9 cellular contexts compared by ENCODE assay signal in the genomic region with DNA sequence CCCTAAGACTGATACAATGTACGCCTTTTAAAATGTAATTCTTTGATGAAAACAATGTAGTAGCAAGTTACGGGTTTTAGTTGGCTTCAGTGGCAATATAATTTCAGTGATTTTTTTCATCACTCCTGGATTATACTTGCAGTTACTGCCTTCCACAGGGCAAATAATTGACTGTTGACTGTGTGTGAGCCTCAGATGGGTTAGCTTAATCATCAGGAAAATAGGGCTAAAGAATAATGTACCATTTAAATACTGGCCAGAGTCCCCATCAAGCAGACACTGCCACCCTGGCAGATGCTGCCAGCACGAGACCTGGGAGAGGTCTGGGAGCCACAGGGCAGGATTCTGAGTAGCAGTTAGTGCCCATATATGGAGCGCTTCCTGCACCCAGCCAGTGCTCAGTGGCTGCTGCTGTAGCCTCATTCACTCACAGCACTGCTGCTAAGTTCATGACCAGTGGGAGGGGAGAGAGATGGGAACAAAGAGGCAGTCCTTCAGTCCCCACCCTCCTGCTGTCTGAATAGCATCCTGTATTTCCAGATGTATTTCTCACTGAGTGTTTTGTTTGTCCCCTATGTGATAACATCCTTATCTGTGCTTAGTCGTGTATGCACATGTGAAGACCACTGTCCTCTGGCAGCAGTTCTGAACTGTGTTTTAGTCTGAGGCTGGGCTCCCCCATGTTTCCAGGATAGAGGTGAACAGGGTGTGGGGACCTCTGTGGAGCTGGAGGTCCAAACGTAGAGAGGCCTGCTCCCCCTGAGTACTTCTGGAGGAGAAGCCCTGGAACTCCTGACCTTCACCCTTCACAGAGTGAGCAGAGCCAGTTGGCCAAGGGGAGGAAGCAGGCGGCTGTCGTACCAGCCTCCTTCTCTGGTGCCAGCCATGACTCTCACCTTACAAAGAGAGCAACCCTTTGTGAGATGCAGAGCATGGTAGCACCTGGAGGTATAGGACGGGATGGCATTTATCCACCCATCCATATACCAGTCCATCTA.
DNase-seq lines count a peak whose midpoint lies in the region; ATAC-seq, FAIRE-seq and TF ChIP-seq lines count a peak whose summit lies in the region.
"Had no signal": no experiment of that assay in that cellular context is flagged by ENCODE, and none has a peak within 500 bp of the region (broad histone marks: within the 10 kb centered on the region; RNA-seq: fewer than 3 reads in every experiment).

No MANE protein-coding gene starts in this region.

- H2AFZ ChIP-seq in GM12878 (ENCODE audit: control insufficient read depth, low read depth, low read length) = no peak overlapping the region

- H3K27ac ChIP-seq in GM12878 (ENCODE audit: control insufficient read depth, insufficient read depth) = no peak overlapping the region

- FAIRE-seq in GM12878 (lab: Jason Lieb, UNC) (no peak), GM12892 (lab: Jason Lieb, UNC) (no peak)
- FAIRE-seq: colon had no signal

- CTCF ChIA-PET in GM12878 (lab: Yijun Ruan, JAX) = interaction anchor here (0.8 to 5.0 kb wide), 4 partner anchors 15 to 205 kb away, joined by 4 to 115 read pairs (median 12); a partner anchor contains a TSS

- ATAC-seq in GM12878 = peak; percentile 57
- no peak for ATAC-seq in GM21723 (IDR thresholded peaks at IDR 0.05; ENCODE audit: unreplicated experiment)
- no peak for ATAC-seq in HG03039 (IDR thresholded peaks at IDR 0.05; ENCODE audit: unreplicated experiment)

- no peak overlapping the region for H3K4me3 ChIP-seq in GM12878

- DNase-seq in EL = peak; percentile 85
- DNase-seq in NCI-H2196 (lab: John Stamatoyannopoulos, UW; ENCODE audit: unreplicated experiment) = peak; percentile 40
- no peak for DNase-seq in GM12878 (ENCODE audit: low read depth, low spot score)
- peak; percentile 10 for DNase-seq in mucosa of gallbladder (ENCODE audit: low spot score)
- DNase-seq in GM12892 (ENCODE audit: insufficient read length) = no peak
- DNase-seq in NCI-H510A treated with DMSO at 0.1 percent for 48 hours (lab: John Stamatoyannopoulos, UW) = no peak

- no peak for TF ChIP-seq POLR2A in GM12878 (IDR thresholded peaks at IDR 0.05; ENCODE audit: low read depth, low read length)
- no peak for TF ChIP-seq POLR2A in GM12892 (IDR thresholded peaks at IDR 0.05; ENCODE audit: low read depth, low read length)

- no peaks in the 10 kb centered on the region; the same call in 2 of the 3 replicates for H3K9me3 ChIP-seq in GM12878 (replicated peaks; ENCODE audit: control insufficient read depth, insufficient read depth, low read length)

- H3K9ac ChIP-seq in GM12878 (ENCODE audit: control insufficient read depth, insufficient read depth, low read length) = no peak overlapping the region

- peaks cover 0 to 1% of the 10 kb centered on the region in 2 experiments; a peak in 2 of 4 replicates for H3K36me3 ChIP-seq in GM12878 (ENCODE audit: control insufficient read depth in 2 of 2, insufficient read depth in 2 of 2, low read length in 1 of 2)

- WGBS in GM12878 (ENCODE audit: insufficient coverage, insufficient replicate concordance, low lambda C conversion rate, missing lambda C conversion rate) = 40% methylated on average over 9 of the region's 9 CpGs

- 0 out of 2 replicates have a peak, but pooled peaks cover 4% of the 10 kb centered on the region for H3K4me1 ChIP-seq in GM12878 (ENCODE audit: control insufficient read depth, insufficient read depth, low read length)

- no peaks in the 10 kb centered on the region for H3K79me2 ChIP-seq in GM12878 (ENCODE audit: control insufficient read depth, insufficient read depth, low read length)

- POLR2A ChIA-PET in GM12878 (lab: Charles Lee) = no interaction called here

- RAD21 ChIA-PET in GM12878 (lab: Charles Lee; ENCODE audit: unreplicated experiment) = interaction anchor here (3.1 kb wide), 1 partner anchor 14 kb away, joined by 18 read pairs; no protein-coding TSS in a partner anchor

- BruUV-seq in GM12878 (replicated peaks; lab: Mats Ljungman, UMichigan) = no TSS peak

- no peak for TF ChIP-seq EP300 in GM12878 (IDR thresholded peaks at IDR 0.05; ENCODE audit: borderline replicate concordance in 1 of 2, control insufficient read depth in 1 of 2, low read depth in 2 of 2, low read length in 2 of 2)

- intact Hi-C loops in GM12878 (cut with micrococcal nuclease; ENCODE audit: unreplicated experiment) = loop anchor here (5.0 kb wide), 3 partner anchors 57 to 277 kb away; no protein-coding TSS in a partner anchor

- no peak for TF ChIP-seq RAD21 in GM12878 (IDR thresholded peaks at IDR 0.05; ENCODE audit: insufficient read depth, low read depth, low read length)

- no peak for TF ChIP-seq CTCF in GM12878 (IDR thresholded peaks at IDR 0.05 in 2 of 3, conservative IDR thresholded peaks at IDR 0.05 in 1 of 3; ENCODE audit: control insufficient read depth in 2 of 3, extremely low read depth in 1 of 3, insufficient read depth in 1 of 3, low read depth in 3 of 3, low read length in 3 of 3)

- SMC1A ChIA-PET in GM12878 (lab: Charles Lee; ENCODE audit: uncharacterized antibody, unreplicated experiment) = interaction anchor here (1.0 to 2.1 kb wide), 2 partner anchors 13 to 15 kb away, joined by 3 to 6 read pairs; no protein-coding TSS in a partner anchor

- in situ Hi-C loops in GM12878 (cut with MboI) = no loop called here

- H3K4me2 ChIP-seq in GM12878 (ENCODE audit: control insufficient read depth, insufficient read depth) = no peak overlapping the region

- no peaks in the 10 kb centered on the region for H4K20me1 ChIP-seq in GM12878 (ENCODE audit: control insufficient read depth, insufficient read depth)

- 0 out of 4 replicates have a peak, but pooled peaks cover 0 to 2% of the 10 kb centered on the region in 2 experiments for H3K27me3 ChIP-seq in GM12878 (replicated peaks in 1 of 2; ENCODE audit: control insufficient read depth in 2 of 2, insufficient read depth in 2 of 2, low read length in 1 of 2)

TF ChIP-seq in GM12878, 131 proteins besides CTCF, POLR2A, EP300 and RAD21:
- TF ChIP-seq TCF7 (IDR thresholded peaks at IDR 0.05; ENCODE audit: borderline replicate concordance) = no peak
- TF ChIP-seq RBBP5 (conservative IDR thresholded peaks at IDR 0.05) = no peak
- TF ChIP-seq SRF (IDR thresholded peaks at IDR 0.05; ENCODE audit: low read depth in 2 of 2, low read length in 2 of 2) = peak; percentile 71 to 91
- TF ChIP-seq BHLHE40 (IDR thresholded peaks at IDR 0.05; ENCODE audit: borderline replicate concordance in 1 of 2, low read depth in 2 of 2, low read length in 1 of 2) = peak in 1 of 2 experiments; percentile 59; a peak in 1 of 4 replicates
- TF ChIP-seq EGR1 (IDR thresholded peaks at IDR 0.05; ENCODE audit: borderline replicate concordance in 1 of 2, low read depth in 2 of 2, low read length in 2 of 2) = no peak
- no peak for TF ChIP-seq GATAD2B (conservative IDR thresholded peaks at IDR 0.05; ENCODE audit: low read depth)
- TF ChIP-seq, protein P1, sequence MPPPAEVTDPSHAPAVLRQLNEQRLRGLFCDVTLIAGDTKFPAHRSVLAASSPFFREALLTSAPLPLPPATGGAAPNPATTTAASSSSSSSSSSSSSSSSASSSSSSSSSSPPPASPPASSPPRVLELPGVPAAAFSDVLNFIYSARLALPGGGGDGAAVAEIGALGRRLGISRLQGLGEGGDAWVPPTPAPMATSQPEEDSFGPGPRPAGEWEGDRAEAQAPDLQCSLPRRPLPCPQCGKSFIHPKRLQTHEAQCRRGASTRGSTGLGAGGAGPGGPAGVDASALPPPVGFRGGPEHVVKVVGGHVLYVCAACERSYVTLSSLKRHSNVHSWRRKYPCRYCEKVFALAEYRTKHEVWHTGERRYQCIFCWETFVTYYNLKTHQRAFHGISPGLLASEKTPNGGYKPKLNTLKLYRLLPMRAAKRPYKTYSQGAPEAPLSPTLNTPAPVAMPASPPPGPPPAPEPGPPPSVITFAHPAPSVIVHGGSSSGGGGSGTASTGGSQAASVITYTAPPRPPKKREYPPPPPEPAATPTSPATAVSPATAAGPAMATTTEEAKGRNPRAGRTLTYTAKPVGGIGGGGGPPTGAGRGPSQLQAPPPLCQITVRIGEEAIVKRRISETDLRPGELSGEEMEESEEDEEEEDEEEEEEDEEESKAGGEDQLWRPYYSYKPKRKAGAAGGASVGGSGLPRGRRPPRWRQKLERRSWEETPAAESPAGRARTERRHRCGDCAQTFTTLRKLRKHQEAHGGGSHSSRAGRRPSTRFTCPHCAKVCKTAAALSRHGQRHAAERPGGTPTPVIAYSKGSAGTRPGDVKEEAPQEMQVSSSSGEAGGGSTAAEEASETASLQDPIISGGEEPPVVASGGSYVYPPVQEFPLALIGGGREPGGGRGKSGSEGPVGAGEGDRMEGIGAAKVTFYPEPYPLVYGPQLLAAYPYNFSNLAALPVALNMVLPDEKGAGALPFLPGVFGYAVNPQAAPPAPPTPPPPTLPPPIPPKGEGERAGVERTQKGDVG (CRISPR knock-in tag; IDR thresholded peaks at IDR 0.05) = no peak
- TF ChIP-seq YBX1 (IDR thresholded peaks at IDR 0.05) = no peak
- no peak for TF ChIP-seq TCF3 (IDR thresholded peaks at IDR 0.05; ENCODE audit: borderline replicate concordance, insufficient read depth, low read depth, low read length)
- no peak for TF ChIP-seq BCL11A (IDR thresholded peaks at IDR 0.05; ENCODE audit: low read depth, low read length)
- no peak for TF ChIP-seq SMC3 (IDR thresholded peaks at IDR 0.05; ENCODE audit: borderline replicate concordance, low read length)
- TF ChIP-seq ZNF274 (IDR thresholded peaks at IDR 0.05; ENCODE audit: insufficient read depth, insufficient read length) = no peak
- TF ChIP-seq SPI1 (IDR thresholded peaks at IDR 0.05; ENCODE audit: borderline replicate concordance, insufficient read depth, low read depth, low read length) = no peak
- TF ChIP-seq HDGF (IDR thresholded peaks at IDR 0.05) = no peak
- TF ChIP-seq, protein P2, sequence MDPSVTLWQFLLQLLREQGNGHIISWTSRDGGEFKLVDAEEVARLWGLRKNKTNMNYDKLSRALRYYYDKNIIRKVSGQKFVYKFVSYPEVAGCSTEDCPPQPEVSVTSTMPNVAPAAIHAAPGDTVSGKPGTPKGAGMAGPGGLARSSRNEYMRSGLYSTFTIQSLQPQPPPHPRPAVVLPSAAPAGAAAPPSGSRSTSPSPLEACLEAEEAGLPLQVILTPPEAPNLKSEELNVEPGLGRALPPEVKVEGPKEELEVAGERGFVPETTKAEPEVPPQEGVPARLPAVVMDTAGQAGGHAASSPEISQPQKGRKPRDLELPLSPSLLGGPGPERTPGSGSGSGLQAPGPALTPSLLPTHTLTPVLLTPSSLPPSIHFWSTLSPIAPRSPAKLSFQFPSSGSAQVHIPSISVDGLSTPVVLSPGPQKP (IDR thresholded peaks at IDR 0.05; ENCODE audit: low read depth, low read length) = peak; percentile 19; the same call in 1 of the 2 replicates
- no peak for TF ChIP-seq GABPA (IDR thresholded peaks at IDR 0.05; ENCODE audit: low read depth)
TF ChIP-seq in GM12878: peak in this region for 3.

Comparison
In these comparisons a context has a peak if more than half of its experiments do, and no peak if none do; other contexts are left out.
1. DNase-seq: peak in EL (single experiment), NCI-H2196 (single experiment) and mucosa of gallbladder (single experiment); none in GM12878 (single experiment), GM12892 (single experiment) and NCI-H510A treated with DMSO at 0.1 percent for 48 hours (single experiment).